In genomic region chr10:77974396-77975074, GRCh38 we compare ENCODE assay signal across 8 cellular contexts. TPM values are rescaled to one million over a fixed set of nuclear protein-coding genes. Genes with fewer than 3 reads are reported as not detected.
A peak's percentile ranks its signal among the peaks of the same experiment; 100 is the strongest.
DNase-seq lines count a peak whose midpoint lies in the region; ATAC-seq and TF ChIP-seq lines count a peak whose summit lies in the region.

No MANE protein-coding gene starts in this region.

- H3K4me2 ChIP-seq in Karpas-422 (ENCODE audit: low read depth, low read length, poor library complexity, severe bottlenecking) = no peak overlapping the region

- no peaks in the 10 kb centered on the region for H3K79me2 ChIP-seq in Karpas-422 (ENCODE audit: low read length)

- no peaks in the 10 kb centered on the region for H3K4me1 Mint-ChIP-seq in Calu3 (ENCODE audit: low read depth, unreplicated experiment)

- no peaks in the 10 kb centered on the region for H3K9me2 ChIP-seq in Karpas-422 (replicated peaks; ENCODE audit: insufficient read depth, low read length)

- no peak overlapping the region for H3K27ac Mint-ChIP-seq in Calu3 (ENCODE audit: unreplicated experiment)

- BruUV-seq in Calu3 (replicated peaks; lab: Mats Ljungman, UMichigan) = no TSS peak

- intact Hi-C loops in Calu3 (cut with micrococcal nuclease; ENCODE audit: unreplicated experiment) = loop anchor here (1.0 to 10.0 kb wide), 3 partner anchors 47 to 260 kb away; partner anchors contain the start of gene DLG5
- intact Hi-C loops in mucosa of descending colon (cut with DNase I, micrococcal nuclease) = loop anchor here in 1 of 2 donors (10.0 kb wide), 1 partner anchor 130 kb away; no protein-coding TSS in a partner anchor

- peaks cover 8% of the 10 kb centered on the region; the same call in 1 of the 2 replicates for H3K36me3 ChIP-seq in Karpas-422 (ENCODE audit: insufficient read depth, low read length)
- H3K36me3 ChIP-seq in mucosa of descending colon (ENCODE audit: low read depth) = peaks cover 8% of the 10 kb centered on the region
- peaks cover 34% of the 10 kb centered on the region for H3K36me3 ChIP-seq in effector memory CD4-positive, alpha-beta T cell (ENCODE audit: control insufficient read depth, insufficient read depth, low read length)

- H2AFZ ChIP-seq in Karpas-422 (ENCODE audit: low read length) = no peak overlapping the region

- ATAC-seq in mucosa of descending colon (peak; percentile 24), GM18520 (IDR thresholded peaks at IDR 0.05; ENCODE audit: unreplicated experiment) (no peak)

- H3K27me3 Mint-ChIP-seq in Calu3 (ENCODE audit: unreplicated experiment) = no peaks in the 10 kb centered on the region

- no peaks in the 10 kb centered on the region for H4K20me1 ChIP-seq in Karpas-422 (ENCODE audit: insufficient read depth, low read depth, low read length)

- H3K9me3 ChIP-seq in Karpas-422 (ENCODE audit: low read length) = no peaks in the 10 kb centered on the region
- H3K9me3 ChIP-seq in mucosa of descending colon = no peaks in the 10 kb centered on the region
- H3K9me3 ChIP-seq in effector memory CD4-positive, alpha-beta T cell (ENCODE audit: control insufficient read depth, low read length) = no peaks in the 10 kb centered on the region

- H3K27ac ChIP-seq in Karpas-422 (ENCODE audit: low read length) = no peak overlapping the region
- peak overlapping the region; percentile 68 to 80 for H3K27ac ChIP-seq in coronary artery
- H3K27ac ChIP-seq in effector memory CD4-positive, alpha-beta T cell (ENCODE audit: insufficient read depth, low read length, poor library complexity, severe bottlenecking) = no peak overlapping the region

- H3K4me3 ChIP-seq in Karpas-422 (ENCODE audit: low read length) (no peak overlapping the region), coronary artery (no peak overlapping the region), mucosa of descending colon (no peak overlapping the region)
- H3K4me3 ChIP-seq in effector memory CD4-positive, alpha-beta T cell (ENCODE audit: insufficient read depth, low read depth, low read length, poor library complexity, severe bottlenecking) = no peak overlapping the region

- no peaks in the 10 kb centered on the region for H3K27me3 ChIP-seq in Karpas-422 (ENCODE audit: low read length)
- H3K27me3 ChIP-seq in effector memory CD4-positive, alpha-beta T cell (replicated peaks; ENCODE audit: control insufficient read depth, insufficient read depth, low read length, poor library complexity, severe bottlenecking) = no peaks in the 10 kb centered on the region

- no peak overlapping the region for H3K4me3 Mint-ChIP-seq in Calu3 (ENCODE audit: low read depth, unreplicated experiment)

- no peaks in the 10 kb centered on the region for H3K9me3 Mint-ChIP-seq in Calu3 (ENCODE audit: low read depth, unreplicated experiment)

- no peak overlapping the region for H3K9ac ChIP-seq in Karpas-422 (ENCODE audit: low read length)

- TF ChIP-seq CTCF in Calu3 (IDR thresholded peaks at IDR 0.05; ENCODE audit: unreplicated experiment) = peak; percentile 43
- TF ChIP-seq CTCF in coronary artery (IDR thresholded peaks at IDR 0.05) = no peak
- TF ChIP-seq CTCF in mucosa of descending colon (IDR thresholded peaks at IDR 0.05) = no peak

- CTCF ChIA-PET in Calu3 (lab: Charles Lee) = interaction anchor here (0.6 to 1.6 kb wide), 6 partner anchors 25 to 130 kb away, joined by 3 to 15 read pairs (median 4); partner anchors contain the start of gene DLG5

- peaks cover 16% of the 10 kb centered on the region for H3K36me3 Mint-ChIP-seq in Calu3 (ENCODE audit: insufficient read depth, unreplicated experiment)

- DNase-seq in Calu3 = peak; percentile 45
- DNase-seq in Karpas-422 = peak; percentile 50
- no peak for DNase-seq in coronary artery (ENCODE audit: low spot score)
- DNase-seq in mucosa of descending colon = peak in 1 of 3 donors; percentile 56
- no peak for DNase-seq in effector memory CD4-positive, alpha-beta T cell
- no peak for DNase-seq in A172 (ENCODE audit: low spot score)
- DNase-seq in T-helper 1 cell = no peak

- H3K4me1 ChIP-seq in Karpas-422 (ENCODE audit: low read length) (no peaks in the 10 kb centered on the region), mucosa of descending colon (ENCODE audit: low read depth) (peaks cover 7% of the 10 kb centered on the region)
- peaks cover 5% of the 10 kb centered on the region for H3K4me1 ChIP-seq in effector memory CD4-positive, alpha-beta T cell (ENCODE audit: control insufficient read depth, insufficient read depth, low read length, poor library complexity, severe bottlenecking)

RNA-seq across cellular contexts. Expression of gene DLG5, which starts 48.0 kb away (rescaled TPM):
- total RNA-seq in Calu3 (2022) (46.0 and 51.0 TPM in 2 replicates), mucosa of descending colon (10 to 100 TPM; 28.9 to 78.3 (median 35.1) TPM)
- total RNA-seq in Karpas-422 (2014; rRNA removed; shearing (Covaris generic); ENCODE audit: low replicate concordance) = 0.19 and 0.43 TPM in 2 replicates
- total RNA-seq in A172 (2014; rRNA removed; shearing (Covaris generic)) = 30.7 and 60.3 TPM in 2 replicates

RNA-seq across cellular contexts. Expression of gene POLR3A, which starts 54.8 kb away (rescaled TPM):
- 26.6 and 30.0 TPM in 2 replicates for total RNA-seq in Calu3 (2022)
- total RNA-seq in Karpas-422 (2014; rRNA removed; shearing (Covaris generic); ENCODE audit: low replicate concordance) = 17.7 and 25.5 TPM in 2 replicates
- total RNA-seq in mucosa of descending colon = 10 to 100 TPM; 13.9 to 14.1 (median 14.1) TPM
- 8.1 and 8.3 TPM in 2 replicates for total RNA-seq in A172 (2014; rRNA removed; shearing (Covaris generic))

RNA-seq across cellular contexts. Expression of gene RPS24, which starts 59.1 kb away (rescaled TPM):
- total RNA-seq in Calu3 (2022) = 1,787 and 1,941 TPM in 2 replicates
- total RNA-seq in Karpas-422 (2014; rRNA removed; shearing (Covaris generic); ENCODE audit: low replicate concordance) = 2,812 and 3,158 TPM in 2 replicates
- 1,000 to 10,000 TPM; 1,117 to 1,284 (median 1,155) TPM for total RNA-seq in mucosa of descending colon
- 2,746 and 3,389 TPM in 2 replicates for total RNA-seq in A172 (2014; rRNA removed; shearing (Covaris generic))

Comparison
In these comparisons a context has a peak if more than half of its experiments do, and no peak if none do; other contexts are left out.
1. DNase-seq: peak in Calu3 (single experiment) and Karpas-422 (single experiment); none in coronary artery (single experiment), effector memory CD4-positive, alpha-beta T cell (0 of 3), A172 (single experiment) and T-helper 1 cell (0 of 5).
2. H3K27ac ChIP-seq: peak in coronary artery (2 of 2); none in Karpas-422 (single experiment) and effector memory CD4-positive, alpha-beta T cell (single experiment).
3. RNA of gene DLG5, which starts 48.0 kb away (total RNA-seq): 30.7 to 60.3 TPM in A172, 46.0 to 51.0 TPM in Calu3 and 28.9 to 78.3 TPM in mucosa of descending colon; 0.19 to 0.43 TPM in Karpas-422; every median in the first group is over 10 times any median in the second.